ENCODE assay signal across 12 cellular contexts in genomic region chr19:27972291-27973040, GRCh38.
DNase-seq lines count a peak whose midpoint lies in the region; ATAC-seq and TF ChIP-seq lines count a peak whose summit lies in the region.
"Had no signal": no experiment of that assay in that cellular context is flagged by ENCODE, and none has a peak within 500 bp of the region (broad histone marks: within the 10 kb centered on the region; RNA-seq: fewer than 3 reads in every experiment).

No MANE protein-coding gene starts in this region.

- H2BK5ac ChIP-seq in H9 (ENCODE audit: insufficient read length, low read length): no peak overlapping the region

- H4K20me1 ChIP-seq in H9 (ENCODE audit: control insufficient read depth, insufficient read depth, insufficient read length): no peaks in the 10 kb centered on the region

- no peaks in the 10 kb centered on the region for H3K23me2 ChIP-seq in H9 (ENCODE audit: insufficient read length, low read depth, low read length, poor library complexity, severe bottlenecking)

- H3K79me2 ChIP-seq in H9 (ENCODE audit: insufficient read depth, low read length): no peaks in the 10 kb centered on the region

- H3K4me1 ChIP-seq in H9 (ENCODE audit: insufficient read depth, low read length) (no peaks in the 10 kb centered on the region), SJSA1 (replicated peaks) (peaks cover 35% of the 10 kb centered on the region), skeletal muscle satellite cell (ENCODE audit: control insufficient read depth, insufficient read depth, low read length) (peaks cover 12% of the 10 kb centered on the region)
- H3K4me1 ChIP-seq: right atrium auricular region had no signal

- H3K4me1 Mint-ChIP-seq in H9: peaks cover 17 to 18% of the 10 kb centered on the region in 2 experiments

- no peak for DNase-seq in H9
- DNase-seq in SJSA1 (ENCODE audit: low read depth in 1 of 2, low spot score in 2 of 2): peak; percentile 48 to 70
- DNase-seq in foreskin melanocyte: peak; percentile 53
- no peak for DNase-seq in activated CD8-positive, alpha-beta memory T cell treated with anti-CD3 and anti-CD28 coated beads, Interleukin-2, amount 50 U/mL, for 48 hours
- no peak for DNase-seq in T-helper 9 cell
- DNase-seq: DMS79 treated with DMSO at 0.1 percent for 48 hours, NCI-H510A had no signal

- H3K9ac ChIP-seq in H9 (ENCODE audit: extremely low read depth, insufficient read length, low read length) (no peak overlapping the region), skeletal muscle satellite cell (ENCODE audit: low read depth, low read length) (no peak overlapping the region)

- no peak overlapping the region for H3K14ac ChIP-seq in H9 (ENCODE audit: insufficient read depth, low read length)

- H3K4me3 ChIP-seq in SJSA1 (no peak overlapping the region), skeletal muscle satellite cell (ENCODE audit: low read length) (no peak overlapping the region)
- H3K4me3 ChIP-seq: cardiac muscle cell, lung, right atrium auricular region had no signal

- H2BK120ac ChIP-seq in H9 (ENCODE audit: low read depth, low read length, poor library complexity, severe bottlenecking): no peak overlapping the region

- H3K56ac ChIP-seq in H9 (ENCODE audit: insufficient read length, low read depth, low read length): no peak overlapping the region

- H2AK5ac ChIP-seq in H9 (ENCODE audit: insufficient read length, low read length): no peak overlapping the region

- H3K9me3 ChIP-seq in H9 (ENCODE audit: control insufficient read depth, low read depth, low read length): no peaks in the 10 kb centered on the region
- H3K9me3 ChIP-seq in SJSA1 (replicated peaks): no peaks in the 10 kb centered on the region; the same call in 1 of the 2 replicates
- no peaks in the 10 kb centered on the region for H3K9me3 ChIP-seq in skeletal muscle satellite cell (replicated peaks; ENCODE audit: low read length)
- H3K9me3 ChIP-seq: right atrium auricular region had no signal

- no peak overlapping the region for H2AFZ ChIP-seq in H9 (ENCODE audit: low read length)

- no peak for TF ChIP-seq CTCF in H9 (conservative IDR thresholded peaks at IDR 0.05)

- H2BK12ac ChIP-seq in H9 (ENCODE audit: insufficient read length, low read depth, low read length): no peak overlapping the region

- no peak overlapping the region for H2BK20ac ChIP-seq in H9 (ENCODE audit: low read depth, low read length, poor library complexity, severe bottlenecking)

- no CpG with 5 or more reads among the region's 5 CpGs for WGBS in H9 (ENCODE audit: extremely low coverage, insufficient read length, low lambda C conversion rate)

- no peak overlapping the region for H4K8ac ChIP-seq in H9 (replicated peaks; ENCODE audit: insufficient read length, low read depth, low read length)

- H3T11ph ChIP-seq in H9 (ENCODE audit: low read length): no peak overlapping the region

- H3K36me3 ChIP-seq in SJSA1 (no peaks in the 10 kb centered on the region), skeletal muscle satellite cell (ENCODE audit: insufficient read depth, low read length) (no peaks in the 10 kb centered on the region)
- H3K36me3 ChIP-seq: cardiac muscle cell, right atrium auricular region had no signal

- no peak overlapping the region for H4K91ac ChIP-seq in H9 (ENCODE audit: insufficient read length, low read depth, low read length)

- H2BK15ac ChIP-seq in H9 (ENCODE audit: low read depth, low read length): no peak overlapping the region

- H3K27ac ChIP-seq in H9 (ENCODE audit: insufficient read length, low read depth, low read length) (no peak overlapping the region), SJSA1 (peak overlapping the region; percentile 77)
- H3K27ac ChIP-seq: cardiac muscle cell, right atrium auricular region had no signal

- H3K36me3 Mint-ChIP-seq in H9 (ENCODE audit: insufficient read depth in 1 of 3, low read depth in 3 of 3): no peaks in the 10 kb centered on the region

- no peak overlapping the region for H3K23ac ChIP-seq in H9 (ENCODE audit: insufficient read length, low read depth, low read length)

- no peak overlapping the region for H3K18ac ChIP-seq in H9 (ENCODE audit: insufficient read length, low read depth, low read length)

- ATAC-seq in GM19452 (IDR thresholded peaks at IDR 0.05; ENCODE audit: unreplicated experiment): no peak

- no peak overlapping the region for H3K4me3 Mint-ChIP-seq in H9

- H3K27me3 Mint-ChIP-seq in H9 (ENCODE audit: low read depth): no peaks in the 10 kb centered on the region; the same call in 1 of the 2 replicates

- no peaks in the 10 kb centered on the region for H3K79me1 ChIP-seq in H9 (ENCODE audit: insufficient read depth, low read depth, low read length, poor library complexity, severe bottlenecking)

- H3K4ac ChIP-seq in H9 (ENCODE audit: low read depth, low read length): no peak overlapping the region

- H3K27me3 ChIP-seq in H9 (ENCODE audit: insufficient read depth, low read length) (no peaks in the 10 kb centered on the region), SJSA1 (replicated peaks) (no peaks in the 10 kb centered on the region), skeletal muscle satellite cell (ENCODE audit: control insufficient read depth, insufficient read depth, low read length) (no peaks in the 10 kb centered on the region)
- H3K27me3 ChIP-seq: cardiac muscle cell, right atrium auricular region had no signal

- H3K4me2 ChIP-seq in H9 (ENCODE audit: insufficient read depth, insufficient read length, low read length) (no peak overlapping the region), skeletal muscle satellite cell (ENCODE audit: low read length) (peak overlapping the region; percentile 16)

- no peak overlapping the region for H4K5ac ChIP-seq in H9 (ENCODE audit: insufficient read length, low read depth, low read length)

- H3K9me3 Mint-ChIP-seq in H9: no peaks in the 10 kb centered on the region

- peak overlapping the region in 2 of 3 experiments; percentile 17 to 81; a peak in 2 of 7 replicates for H3K27ac Mint-ChIP-seq in H9

Comparison
In these comparisons a context has a peak if more than half of its experiments do, and no peak if none do; other contexts are left out.
1. DNase-seq: peak in SJSA1 (2 of 2) and foreskin melanocyte (single experiment); none in H9 (single experiment), activated CD8-positive, alpha-beta memory T cell treated with anti-CD3 and anti-CD28 coated beads, Interleukin-2, amount 50 U/mL, for 48 hours (single experiment) and T-helper 9 cell (single experiment).